In the genomic region with DNA sequence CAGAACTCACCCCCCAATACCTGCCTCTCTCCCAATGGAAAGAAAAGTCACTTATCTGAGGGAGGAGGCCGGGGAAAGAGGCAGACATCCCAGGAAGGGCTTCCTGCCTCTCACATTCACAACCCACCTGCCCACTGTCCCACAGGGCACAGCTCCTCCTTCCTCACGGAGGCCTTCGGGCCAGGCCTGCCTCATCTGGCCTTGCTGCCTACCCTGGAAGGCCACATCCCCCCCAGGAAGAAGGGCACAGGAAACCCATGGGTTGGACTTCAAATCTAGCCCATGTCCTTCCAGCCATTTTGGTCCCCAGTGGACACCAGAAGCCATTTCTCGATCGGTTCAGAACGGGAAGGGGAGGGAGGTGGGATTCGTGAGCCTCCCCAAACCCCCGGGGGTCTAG, we compare ENCODE assay signal across 26 cellular contexts.
DNase-seq lines count a peak whose midpoint lies in the region; ATAC-seq and TF ChIP-seq lines count a peak whose summit lies in the region.
"Had no signal": no experiment of that assay in that cellular context is flagged by ENCODE, and none has a peak within 500 bp of the region (broad histone marks: within the 10 kb centered on the region; RNA-seq: fewer than 3 reads in every experiment).

No MANE protein-coding gene starts in this region.

- H3K27ac ChIP-seq in A673 (ENCODE audit: low read depth, low read length, poor library complexity, severe bottlenecking) (peak overlapping the region; percentile 37), caudate nucleus (ENCODE audit: low read depth, low read length) (peak overlapping the region; percentile 2), osteoblast (ENCODE audit: low read depth, low read length) (no peak overlapping the region), GM23338 (ENCODE audit: low read depth) (no peak overlapping the region)
- H3K27ac ChIP-seq: 22Rv1, HL-60 had no signal

- no peaks in the 10 kb centered on the region for H3K9me2 ChIP-seq in GM23338 (ENCODE audit: insufficient read depth)

- no peaks in the 10 kb centered on the region for H3K4me1 Mint-ChIP-seq in activated T-cell treated with anti-CD3 and anti-CD28 coated beads, Interleukin-2, amount 50 U/mL, for 24 hours (ENCODE audit: low read depth)
- H3K4me1 Mint-ChIP-seq in GM23338 = no peaks in the 10 kb centered on the region; the same call in 2 of the 3 replicates

- DNase-seq in activated T-cell treated with anti-CD3 and anti-CD28 coated beads, Interleukin-2, amount 50 U/mL, for 24 hours = no peak
- no peak for DNase-seq in activated T-cell treated with anti-CD3 and anti-CD28 coated beads for 4 hours
- DNase-seq in A673 (ENCODE audit: low spot score) = no peak
- no peak for DNase-seq in caudate nucleus (lab: John Stamatoyannopoulos, UW)
- DNase-seq in osteoblast (ENCODE audit: insufficient read length, low spot score, missing footprints) = peak; percentile 19
- DNase-seq in SHP77 (lab: John Stamatoyannopoulos, UW) = no peak
- no peak for DNase-seq in foreskin melanocyte
- DNase-seq in GM23338 (ENCODE audit: low spot score) = no peak
- DNase-seq: ACHN; BE2C; CD8-positive, alpha-beta memory T cell; DMS79 treated with DMSO at 0.1 percent for 48 hours; GF-D8; HCEC 1CT; Kasumi-1; NCI-H1105; NCI-H1436 treated with DMSO at 0.1 percent for 48 hours; NCI-H187 treated with DMSO at 0.1 percent for 48 hours; NCI-H2171 treated with DMSO at 0.1 percent for 48 hours; NCI-H345; NCI-H510A treated with DMSO at 0.1 percent for 48 hours; NCI-H748 treated with DMSO at 0.1 percent for 48 hours; PC-3 had no signal

- H2AFZ ChIP-seq in osteoblast (ENCODE audit: low read length) (no peak overlapping the region), GM23338 (no peak overlapping the region)

- peaks cover 83% of the 10 kb centered on the region for H3K36me3 ChIP-seq in A673 (ENCODE audit: insufficient read depth, low read length, poor library complexity, severe bottlenecking)
- H3K36me3 ChIP-seq in osteoblast (ENCODE audit: insufficient read depth, low read length) = no peaks in the 10 kb centered on the region
- no peaks in the 10 kb centered on the region for H3K36me3 ChIP-seq in GM23338 (ENCODE audit: insufficient read depth)
- H3K36me3 ChIP-seq: BE2C had no signal

- peak overlapping the region; percentile 29 for H3K27ac Mint-ChIP-seq in activated T-cell treated with anti-CD3 and anti-CD28 coated beads, Interleukin-2, amount 50 U/mL, for 24 hours
- H3K27ac Mint-ChIP-seq in GM23338 = no peak overlapping the region

- H3K4me2 ChIP-seq in osteoblast (ENCODE audit: insufficient read depth, low read length) (no peak overlapping the region), GM23338 (no peak overlapping the region)

- no peak for ATAC-seq in GM23338
- ATAC-seq: PC-3 had no signal

- H3K4me3 Mint-ChIP-seq in activated T-cell treated with anti-CD3 and anti-CD28 coated beads, Interleukin-2, amount 50 U/mL, for 24 hours = no peak overlapping the region
- no peak overlapping the region for H3K4me3 Mint-ChIP-seq in GM23338
- H3K4me3 Mint-ChIP-seq: CD14-positive monocyte; CD8-positive, alpha-beta memory T cell had no signal

- no peaks in the 10 kb centered on the region for H3F3A ChIP-seq in GM23338 (replicated peaks; ENCODE audit: low read depth)

- BruUV-seq in A673 (replicated peaks; lab: Mats Ljungman, UMichigan) = no TSS peak

- TF ChIP-seq CTCF in A673 (conservative IDR thresholded peaks at IDR 0.05; ENCODE audit: low read depth, low read length) = no peak
- TF ChIP-seq CTCF in osteoblast (IDR thresholded peaks at IDR 0.05; ENCODE audit: extremely low read depth, low read depth, low read length) = no peak
- TF ChIP-seq CTCF in GM23338 (conservative IDR thresholded peaks at IDR 0.05; ENCODE audit: low read depth in 2 of 2) = no peak

- H3K36me3 Mint-ChIP-seq in activated T-cell treated with anti-CD3 and anti-CD28 coated beads, Interleukin-2, amount 50 U/mL, for 24 hours (ENCODE audit: low read depth) = peaks cover 64% of the 10 kb centered on the region
- H3K36me3 Mint-ChIP-seq in GM23338 (ENCODE audit: low read depth) = peaks cover 16% of the 10 kb centered on the region

- no peaks in the 10 kb centered on the region for H3K4me1 ChIP-seq in A673 (ENCODE audit: insufficient read depth, low read length, poor library complexity, severe bottlenecking)
- H3K4me1 ChIP-seq in osteoblast (ENCODE audit: insufficient read depth, low read length) = peaks cover 19% of the 10 kb centered on the region
- H3K4me1 ChIP-seq in GM23338 (ENCODE audit: insufficient read depth) = no peaks in the 10 kb centered on the region

- H3K9me3 ChIP-seq in A673 (ENCODE audit: low read depth, low read length, poor library complexity, severe bottlenecking) (peaks cover 6% of the 10 kb centered on the region), osteoblast (ENCODE audit: low read depth, low read length) (no peaks in the 10 kb centered on the region)
- H3K9me3 ChIP-seq: BE2C had no signal

- H4K20me1 ChIP-seq in osteoblast (ENCODE audit: insufficient read depth, low read length) (no peaks in the 10 kb centered on the region), GM23338 (replicated peaks; ENCODE audit: insufficient read depth) (no peaks in the 10 kb centered on the region)

- intact Hi-C loops in A673 (cut with micrococcal nuclease; ENCODE audit: unreplicated experiment) = no loop called here

- H3K27me3 ChIP-seq in A673 (replicated peaks; ENCODE audit: insufficient read depth, low read depth, low read length, poor library complexity) (no peaks in the 10 kb centered on the region), osteoblast (ENCODE audit: insufficient read depth, low read length) (no peaks in the 10 kb centered on the region), GM23338 (ENCODE audit: insufficient read depth) (no peaks in the 10 kb centered on the region)
- H3K27me3 ChIP-seq: BE2C had no signal

- no peak overlapping the region for H3K4me3 ChIP-seq in A673 (ENCODE audit: low read depth, low read length, poor library complexity, severe bottlenecking)
- H3K4me3 ChIP-seq in osteoblast (ENCODE audit: insufficient read depth, low read length) = no peak overlapping the region
- H3K4me3 ChIP-seq in GM23338 = no peak overlapping the region

- H3K79me2 ChIP-seq in osteoblast (ENCODE audit: insufficient read depth, low read length) (no peaks in the 10 kb centered on the region), GM23338 (replicated peaks; ENCODE audit: insufficient read depth) (no peaks in the 10 kb centered on the region)

- no peaks in the 10 kb centered on the region for H3K9me3 Mint-ChIP-seq in activated T-cell treated with anti-CD3 and anti-CD28 coated beads, Interleukin-2, amount 50 U/mL, for 24 hours
- H3K9me3 Mint-ChIP-seq in GM23338 = peaks cover 13% of the 10 kb centered on the region
- H3K9me3 Mint-ChIP-seq: CD8-positive, alpha-beta memory T cell had no signal

- H3K27me3 Mint-ChIP-seq in activated T-cell treated with anti-CD3 and anti-CD28 coated beads, Interleukin-2, amount 50 U/mL, for 24 hours = no peaks in the 10 kb centered on the region
- H3K27me3 Mint-ChIP-seq in GM23338 (ENCODE audit: insufficient read depth, low read depth, poor library complexity) = peaks cover 10% of the 10 kb centered on the region

- CTCF ChIA-PET in A673 (lab: Charles Lee) = no interaction called here

- POLR2A ChIA-PET in A673 (lab: Charles Lee; ENCODE audit: low non-redundant PET) = no interaction called here

TF ChIP-seq in GM23338, 12 proteins besides CTCF, POLR2A, EP300 and RAD21 (continues in another document):
- TF ChIP-seq, protein P1, sequence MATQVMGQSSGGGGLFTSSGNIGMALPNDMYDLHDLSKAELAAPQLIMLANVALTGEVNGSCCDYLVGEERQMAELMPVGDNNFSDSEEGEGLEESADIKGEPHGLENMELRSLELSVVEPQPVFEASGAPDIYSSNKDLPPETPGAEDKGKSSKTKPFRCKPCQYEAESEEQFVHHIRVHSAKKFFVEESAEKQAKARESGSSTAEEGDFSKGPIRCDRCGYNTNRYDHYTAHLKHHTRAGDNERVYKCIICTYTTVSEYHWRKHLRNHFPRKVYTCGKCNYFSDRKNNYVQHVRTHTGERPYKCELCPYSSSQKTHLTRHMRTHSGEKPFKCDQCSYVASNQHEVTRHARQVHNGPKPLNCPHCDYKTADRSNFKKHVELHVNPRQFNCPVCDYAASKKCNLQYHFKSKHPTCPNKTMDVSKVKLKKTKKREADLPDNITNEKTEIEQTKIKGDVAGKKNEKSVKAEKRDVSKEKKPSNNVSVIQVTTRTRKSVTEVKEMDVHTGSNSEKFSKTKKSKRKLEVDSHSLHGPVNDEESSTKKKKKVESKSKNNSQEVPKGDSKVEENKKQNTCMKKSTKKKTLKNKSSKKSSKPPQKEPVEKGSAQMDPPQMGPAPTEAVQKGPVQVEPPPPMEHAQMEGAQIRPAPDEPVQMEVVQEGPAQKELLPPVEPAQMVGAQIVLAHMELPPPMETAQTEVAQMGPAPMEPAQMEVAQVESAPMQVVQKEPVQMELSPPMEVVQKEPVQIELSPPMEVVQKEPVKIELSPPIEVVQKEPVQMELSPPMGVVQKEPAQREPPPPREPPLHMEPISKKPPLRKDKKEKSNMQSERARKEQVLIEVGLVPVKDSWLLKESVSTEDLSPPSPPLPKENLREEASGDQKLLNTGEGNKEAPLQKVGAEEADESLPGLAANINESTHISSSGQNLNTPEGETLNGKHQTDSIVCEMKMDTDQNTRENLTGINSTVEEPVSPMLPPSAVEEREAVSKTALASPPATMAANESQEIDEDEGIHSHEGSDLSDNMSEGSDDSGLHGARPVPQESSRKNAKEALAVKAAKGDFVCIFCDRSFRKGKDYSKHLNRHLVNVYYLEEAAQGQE (IDR thresholded peaks at IDR 0.05; ENCODE audit: unreplicated experiment) = no peak
- TF ChIP-seq ZNF331 (CRISPR knock-in tag; IDR thresholded peaks at IDR 0.05; ENCODE audit: low read depth) = no peak
- TF ChIP-seq CREB1 (CRISPR knock-in tag; IDR thresholded peaks at IDR 0.05; ENCODE audit: low read depth) = no peak
- no peak for TF ChIP-seq EZH2phosphoT487 (IDR thresholded peaks at IDR 0.05; ENCODE audit: unreplicated experiment)
- no peak for TF ChIP-seq EZH2 (IDR thresholded peaks at IDR 0.05; ENCODE audit: low read depth, unreplicated experiment)
- no peak for TF ChIP-seq POLR2AphosphoS5 (IDR thresholded peaks at IDR 0.05; ENCODE audit: low read depth)
- TF ChIP-seq JUNB (IDR thresholded peaks at IDR 0.05; ENCODE audit: unreplicated experiment) = no peak
- TF ChIP-seq ETS1 (IDR thresholded peaks at IDR 0.05) = no peak

Comparison
In these comparisons a context has a peak if more than half of its experiments do, and no peak if none do; other contexts are left out.
1. H3K27ac ChIP-seq: peak in A673 (single experiment) and caudate nucleus (single experiment); none in osteoblast (single experiment) and GM23338 (single experiment).